Comparison of ENCODE assay signal across 8 cellular contexts in genomic region chr9:113682297-113682771, GRCh38.
DNase-seq lines count a peak whose midpoint lies in the region; ATAC-seq, FAIRE-seq and TF ChIP-seq lines count a peak whose summit lies in the region.

No MANE protein-coding gene starts in this region.

- 1% methylated on average over 9 of the region's 9 CpGs for WGBS in A549 (ENCODE audit: missing lambda C conversion rate)
- WGBS in suprapubic skin = 22% methylated on average over 7 of the region's 9 CpGs

- H3K9me3 ChIP-seq in A549 = no peaks in the 10 kb centered on the region
- no peaks in the 10 kb centered on the region for H3K9me3 ChIP-seq in suprapubic skin

- peak overlapping the region; percentile 61 for H3K4me2 ChIP-seq in A549

- H3K36me3 ChIP-seq in suprapubic skin = no peaks in the 10 kb centered on the region

- CTCF ChIA-PET in A549 (lab: Yijun Ruan, JAX) = interaction anchor here (0.7 to 3.9 kb wide), 40 partner anchors 8 to 1952 kb away, joined by 3 to 19 read pairs (median 4); partner anchors contain the start of gene ZNF618

- TF ChIP-seq CTCF in A549 (IDR thresholded peaks at IDR 0.05) = peak; percentile 93
- TF ChIP-seq CTCF in GM12874 (IDR thresholded peaks at IDR 0.05; ENCODE audit: insufficient read depth, low read depth, low read length) = peak; percentile 92
- peak; percentile 63 to 91 for TF ChIP-seq CTCF in suprapubic skin (IDR thresholded peaks at IDR 0.05)

- TF ChIP-seq POLR2A in A549 (IDR thresholded peaks at IDR 0.05; ENCODE audit: low read length) (no peak), erythroblast (IDR thresholded peaks at IDR 0.05; ENCODE audit: low read length) (no peak), suprapubic skin (IDR thresholded peaks at IDR 0.05) (no peak)

- H3K27ac ChIP-seq in A549 (peak overlapping the region; percentile 51 to 63), suprapubic skin (no peak overlapping the region)

- peak; percentile 94 for FAIRE-seq in A549 (lab: Jason Lieb, UNC)

- peak; percentile 77 to 81 for TF ChIP-seq RAD21 in A549 (conservative IDR thresholded peaks at IDR 0.05 in 1 of 2, IDR thresholded peaks at IDR 0.05 in 1 of 2)

- POLR2A ChIA-PET in A549 (lab: Yijun Ruan, JAX) = no interaction called here

- H3K4me1 ChIP-seq in A549 (peaks cover 6% of the 10 kb centered on the region; the same call in 2 of the 3 replicates), suprapubic skin (peaks cover 6% of the 10 kb centered on the region)

- ATAC-seq in A549 = peak; percentile 83 to 95
- no peak for ATAC-seq in HG03280 (IDR thresholded peaks at IDR 0.05; ENCODE audit: unreplicated experiment)

- H3K27me3 ChIP-seq in suprapubic skin = peaks cover 9% of the 10 kb centered on the region

- H3K4me3 ChIP-seq in A549 (no peak overlapping the region), suprapubic skin (no peak overlapping the region)

- TF ChIP-seq EP300 in A549 (IDR thresholded peaks at IDR 0.05) = no peak
- TF ChIP-seq EP300 in suprapubic skin (IDR thresholded peaks at IDR 0.05) = no peak

- peak; percentile 84 to 94 for DNase-seq in A549 (ENCODE audit: low read depth in 1 of 2, low spot score in 1 of 2)
- DNase-seq in NCI-H2171 treated with DMSO at 0.1 percent for 48 hours (lab: John Stamatoyannopoulos, UW) = peak; percentile 36
- DNase-seq in activated CD4-positive, alpha-beta T cell treated with anti-CD3 and anti-CD28 coated beads, Interleukin-2, amount 50 U/mL, for 48 hours = peak; percentile 66
- DNase-seq in erythroblast (lab: John Stamatoyannopoulos, UW) = peak; percentile 60 to 75
- peak; percentile 75 for DNase-seq in midbrain (lab: John Stamatoyannopoulos, UW)
- DNase-seq in suprapubic skin (ENCODE audit: low spot score in 2 of 2) = peak in 1 of 2 donors; percentile 75

TF ChIP-seq in A549, 52 proteins besides CTCF, POLR2A, EP300 and RAD21:
- no peak for TF ChIP-seq FOSL2 (IDR thresholded peaks at IDR 0.05)
- peak; percentile 13; the same call in 1 of the 2 replicates for TF ChIP-seq FOSL2 (CRISPR knock-in tag; IDR thresholded peaks at IDR 0.05)
- TF ChIP-seq MAX (IDR thresholded peaks at IDR 0.05) = no peak; the same call in 1 of the 2 replicates
- no peak for TF ChIP-seq KDM5A (IDR thresholded peaks at IDR 0.05)
- no peak; the same call in 1 of the 2 replicates for TF ChIP-seq BHLHE40 (IDR thresholded peaks at IDR 0.05; ENCODE audit: low read depth, low read length)
- peak; percentile 30; the same call in 1 of the 2 replicates for TF ChIP-seq GATA3 (IDR thresholded peaks at IDR 0.05; ENCODE audit: borderline replicate concordance)
- TF ChIP-seq SMC3 (IDR thresholded peaks at IDR 0.05) = peak; percentile 86
